Comparison of ENCODE assay signal across 32 cellular contexts in genomic region chr9:30575218-30575617, GRCh38.
"Had no signal": no experiment of that assay in that cellular context is flagged by ENCODE, and none has a peak within 500 bp of the region (broad histone marks: within the 10 kb centered on the region; RNA-seq: fewer than 3 reads in every experiment).

No MANE protein-coding gene starts in this region.

- H2AFZ ChIP-seq: hepatocyte had no signal

- H3K27ac ChIP-seq: colonic mucosa, dorsolateral prefrontal cortex, gastrocnemius medialis, hepatocyte, skin epidermis, suprapubic skin, tibial nerve, uterus, WERI-Rb-1 had no signal

- H3K36me3 Mint-ChIP-seq: activated CD4-positive, alpha-beta memory T cell treated with anti-CD3 and anti-CD28 coated beads for 36 hours; activated naive CD4-positive, alpha-beta T cell treated with anti-CD3 and anti-CD28 coated beads, Interleukin-2, amount 50 U/mL, for 24 hours; mesothelial cell of epicardium; naive B cell; stimulated activated memory B cell treated with anti-CD40 and anti-IgM and Interleukin-4, amounts not matched to agents 10 μg/mL and 1 μg/mL and 100 μg/mL, for 72 hours had no signal

- H3K4me2 ChIP-seq: hepatocyte had no signal

- H3K27me3 ChIP-seq: colonic mucosa, dorsolateral prefrontal cortex, gastrocnemius medialis, hepatocyte, suprapubic skin, tibial nerve, uterus had no signal

- H3K27me3 Mint-ChIP-seq: activated CD4-positive, alpha-beta memory T cell treated with anti-CD3 and anti-CD28 coated beads for 36 hours; activated CD4-positive, alpha-beta T cell treated with anti-CD3 and anti-CD28 coated beads, Interleukin-2, amount 10 ng/mL, durations not matched to agents 24 days and 14 days; activated naive CD4-positive, alpha-beta T cell treated with anti-CD3 and anti-CD28 coated beads, Interleukin-2, amount 50 U/mL, for 24 hours; activated naive CD8-positive, alpha-beta T cell treated with anti-CD3 and anti-CD28 coated beads, Interleukin-2, amount 50 U/mL, for 24 hours; activated T-cell treated with anti-CD3 and anti-CD28 coated beads, Interleukin-2, amount 50 U/mL, for 24 hours; activated T-helper 17 cell treated with anti-CD3 and anti-CD28 coated beads, Interleukin-2, amount 50 U/mL, for 72 hours; naive B cell; progenitor cell of endocrine pancreas; stimulated activated memory B cell treated with anti-CD40 and anti-IgM and Interleukin-4, amounts not matched to agents 10 μg/mL and 1 μg/mL and 100 μg/mL, for 72 hours; T-helper 17 cell had no signal

- H3K4me3 ChIP-seq: colonic mucosa, gastrocnemius medialis, hepatocyte, skin epidermis, suprapubic skin, tibial nerve, uterus had no signal

- ATAC-seq: activated CD4-positive, CD25-positive, alpha-beta regulatory T cell treated with anti-CD3 and anti-CD28 coated beads, Interleukin-2, amount 50 U/mL, for 24 hours; activated naive CD8-positive, alpha-beta T cell treated with anti-CD3 and anti-CD28 coated beads, Interleukin-2, amount 50 U/mL, for 24 hours; activated T-helper 17 cell treated with anti-CD3 and anti-CD28 coated beads, Interleukin-2, amount 50 U/mL, for 72 hours; gastrocnemius medialis; left cardiac atrium; sciatic nerve; T-helper 17 cell had no signal

- H3K9me3 Mint-ChIP-seq: activated CD4-positive, alpha-beta memory T cell treated with anti-CD3 and anti-CD28 coated beads for 36 hours; activated CD4-positive, alpha-beta T cell treated with anti-CD3 and anti-CD28 coated beads, Interleukin-2, amount 10 ng/mL, durations not matched to agents 24 days and 14 days; activated T-helper 17 cell treated with anti-CD3 and anti-CD28 coated beads, Interleukin-2, amount 50 U/mL, for 72 hours; neural crest cell had no signal

- H3K4me1 Mint-ChIP-seq: activated CD4-positive, alpha-beta T cell treated with anti-CD3 and anti-CD28 coated beads, Interleukin-2, amount 10 ng/mL, durations not matched to agents 24 days and 14 days; activated naive CD4-positive, alpha-beta T cell treated with anti-CD3 and anti-CD28 coated beads, Interleukin-2, amount 50 U/mL, for 24 hours; activated naive CD8-positive, alpha-beta T cell treated with anti-CD3 and anti-CD28 coated beads, Interleukin-2, amount 50 U/mL, for 24 hours; activated T-helper 17 cell treated with anti-CD3 and anti-CD28 coated beads, Interleukin-2, amount 50 U/mL, for 72 hours; mesothelial cell of epicardium; naive B cell; neural crest cell; stimulated activated memory B cell treated with anti-CD40 and anti-IgM and Interleukin-4, amounts not matched to agents 10 μg/mL and 1 μg/mL and 100 μg/mL, for 72 hours; T-helper 17 cell had no signal

- H3K4me1 ChIP-seq: colonic mucosa, gastrocnemius medialis, suprapubic skin, tibial nerve, uterus had no signal

- H3K36me3 ChIP-seq: colonic mucosa, gastrocnemius medialis, suprapubic skin, tibial nerve, uterus, WERI-Rb-1 had no signal

- H3K9me3 ChIP-seq: colonic mucosa, gastrocnemius medialis, uterus had no signal

- H3K27ac Mint-ChIP-seq: activated CD4-positive, alpha-beta memory T cell treated with anti-CD3 and anti-CD28 coated beads for 36 hours; activated CD4-positive, alpha-beta T cell treated with anti-CD3 and anti-CD28 coated beads, Interleukin-2, amount 10 ng/mL, durations not matched to agents 24 days and 14 days; activated naive CD4-positive, alpha-beta T cell treated with anti-CD3 and anti-CD28 coated beads, Interleukin-2, amount 50 U/mL, for 24 hours; activated naive CD8-positive, alpha-beta T cell treated with anti-CD3 and anti-CD28 coated beads, Interleukin-2, amount 50 U/mL, for 24 hours; activated T-cell treated with anti-CD3 and anti-CD28 coated beads, Interleukin-2, amount 50 U/mL, for 24 hours; activated T-helper 17 cell treated with anti-CD3 and anti-CD28 coated beads, Interleukin-2, amount 50 U/mL, for 72 hours; mesothelial cell of epicardium; naive B cell; progenitor cell of endocrine pancreas; stimulated activated memory B cell treated with anti-CD40 and anti-IgM and Interleukin-4, amounts not matched to agents 10 μg/mL and 1 μg/mL and 100 μg/mL, for 72 hours; T-helper 17 cell had no signal

- DNase-seq: activated CD4-positive, alpha-beta memory T cell treated with anti-CD3 and anti-CD28 coated beads for 36 hours; activated CD4-positive, alpha-beta T cell treated with anti-CD3 and anti-CD28 coated beads, Interleukin-2, amount 10 ng/mL, durations not matched to agents 24 days and 14 days; activated CD8-positive, alpha-beta memory T cell treated with anti-CD3 and anti-CD28 coated beads, Interleukin-2, amount 50 U/mL, for 4 hours; activated naive CD8-positive, alpha-beta T cell treated with anti-CD3 and anti-CD28 coated beads, Interleukin-2, amount 50 U/mL, for 24 hours; activated T-cell treated with anti-CD3 and anti-CD28 coated beads, Interleukin-2, amount 50 U/mL, for 24 hours; colonic mucosa; effector memory CD4-positive, alpha-beta T cell; gastrocnemius medialis; glutamatergic neuron; islet precursor cell; left cardiac atrium; naive B cell; occipital lobe; stimulated activated CD4-positive, alpha-beta T cell treated with anti-CD3 and anti-CD28 coated beads, Interleukin-4, amount 100 ng/mL, for 24 hours; stimulated activated CD8-positive, alpha-beta memory T cell treated with anti-CD3 and anti-CD28 coated beads, Interleukin-4, amount 100 ng/mL, for 48 hours; T-helper 17 cell; T1000; WERI-Rb-1 had no signal

- H3K4me3 Mint-ChIP-seq: activated CD4-positive, alpha-beta memory T cell treated with anti-CD3 and anti-CD28 coated beads for 36 hours; activated CD4-positive, alpha-beta T cell treated with anti-CD3 and anti-CD28 coated beads, Interleukin-2, amount 10 ng/mL, durations not matched to agents 24 days and 14 days; activated naive CD4-positive, alpha-beta T cell treated with anti-CD3 and anti-CD28 coated beads, Interleukin-2, amount 50 U/mL, for 24 hours; activated naive CD8-positive, alpha-beta T cell treated with anti-CD3 and anti-CD28 coated beads, Interleukin-2, amount 50 U/mL, for 24 hours; activated T-cell treated with anti-CD3 and anti-CD28 coated beads, Interleukin-2, amount 50 U/mL, for 24 hours; activated T-helper 17 cell treated with anti-CD3 and anti-CD28 coated beads, Interleukin-2, amount 50 U/mL, for 72 hours; mesothelial cell of epicardium; naive B cell; neural crest cell; stimulated activated memory B cell treated with anti-CD40 and anti-IgM and Interleukin-4, amounts not matched to agents 10 μg/mL and 1 μg/mL and 100 μg/mL, for 72 hours; T-helper 17 cell had no signal
